In the genomic region with DNA sequence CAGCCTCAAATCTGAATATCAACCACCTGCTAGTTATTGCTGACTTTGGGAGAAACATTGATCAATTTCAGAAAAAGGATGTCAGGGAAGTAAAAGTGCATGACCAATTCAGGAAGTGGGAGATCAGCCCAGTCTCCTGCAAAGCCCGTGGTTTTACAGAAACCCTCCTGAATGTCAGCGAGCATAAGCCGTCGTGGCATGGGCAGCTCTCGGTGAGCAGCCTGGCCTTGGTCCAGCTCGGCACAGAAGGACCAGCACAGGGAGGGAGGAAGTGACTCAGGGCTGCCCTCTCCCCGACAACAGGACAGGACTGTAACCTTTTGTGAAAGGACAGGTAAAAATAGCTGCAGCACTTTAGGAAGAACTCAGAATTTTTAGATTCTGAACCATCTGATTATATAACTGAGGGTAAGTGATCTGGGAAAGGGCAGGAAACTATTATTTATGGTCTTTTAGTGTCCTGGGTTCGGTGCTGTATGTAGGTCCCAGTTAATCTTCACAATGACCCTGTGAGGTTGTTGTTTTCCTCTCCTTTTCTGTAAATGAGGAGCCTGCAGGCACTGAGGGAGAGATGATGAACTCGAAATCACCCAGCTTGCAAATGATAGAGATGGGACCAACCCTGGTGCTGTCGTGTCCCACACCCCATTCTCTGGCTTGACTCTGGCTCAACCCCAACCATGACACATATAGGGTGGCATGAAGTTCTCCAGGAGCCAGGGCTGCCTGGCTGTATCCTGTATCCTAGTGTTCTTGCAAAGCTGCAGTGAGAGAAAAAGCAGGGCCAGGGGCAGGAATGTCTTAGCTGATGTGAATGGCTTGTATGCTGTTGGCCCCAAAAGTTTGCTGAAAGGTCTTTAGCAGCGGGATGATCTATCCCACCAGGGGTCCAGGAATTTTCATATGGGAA, we compare ENCODE assay signal across 11 cellular contexts. TPM values are rescaled to one million over a fixed set of nuclear protein-coding genes. Genes with fewer than 3 reads are reported as not detected.
DNase-seq lines count a peak whose midpoint lies in the region; ATAC-seq and TF ChIP-seq lines count a peak whose summit lies in the region.
"Had no signal": no experiment of that assay in that cellular context is flagged by ENCODE, and none has a peak within 500 bp of the region (broad histone marks: within the 10 kb centered on the region; RNA-seq: fewer than 3 reads in every experiment).

No MANE protein-coding gene starts in this region.

- no peaks in the 10 kb centered on the region for H3K36me3 Mint-ChIP-seq in activated CD4-positive, alpha-beta T cell treated with anti-CD3 and anti-CD28 coated beads, Interleukin-2, amount 10 ng/mL, durations not matched to agents 24 days and 14 days (ENCODE audit: low read depth)
- H3K36me3 Mint-ChIP-seq: neural progenitor cell had no signal

- 44 to 45% methylated on average over 11 of the region's 11 CpGs for WGBS in testis, 2 donors

- no peak overlapping the region for H3K27ac Mint-ChIP-seq in activated CD4-positive, alpha-beta T cell treated with anti-CD3 and anti-CD28 coated beads, Interleukin-2, amount 10 ng/mL, durations not matched to agents 24 days and 14 days
- H3K27ac Mint-ChIP-seq: neural progenitor cell had no signal

- intact Hi-C loops in Right ventricle myocardium superior (cut with DNase I) (no loop called here), testis (cut with DNase I; ENCODE audit: low total_unique reads) (no loop called here)
- intact Hi-C loops in activated CD4-positive, alpha-beta T cell treated with anti-CD3 and anti-CD28 coated beads, Interleukin-2, amount 10 ng/mL, durations not matched to agents 24 days and 14 days (cut with micrococcal nuclease) = no loop called here

- no peak overlapping the region for H3K4me3 Mint-ChIP-seq in activated CD4-positive, alpha-beta T cell treated with anti-CD3 and anti-CD28 coated beads, Interleukin-2, amount 10 ng/mL, durations not matched to agents 24 days and 14 days
- H3K4me3 Mint-ChIP-seq: neural progenitor cell had no signal

- H3K4me1 ChIP-seq in SJCRH30 (peaks cover 13% of the 10 kb centered on the region), testis (no peaks in the 10 kb centered on the region)

- peaks cover 4% of the 10 kb centered on the region for H3K9me3 Mint-ChIP-seq in activated CD4-positive, alpha-beta T cell treated with anti-CD3 and anti-CD28 coated beads, Interleukin-2, amount 10 ng/mL, durations not matched to agents 24 days and 14 days
- H3K9me3 Mint-ChIP-seq: neural progenitor cell had no signal

- H3K4me1 Mint-ChIP-seq in activated CD4-positive, alpha-beta T cell treated with anti-CD3 and anti-CD28 coated beads, Interleukin-2, amount 10 ng/mL, durations not matched to agents 24 days and 14 days = peaks cover 6% of the 10 kb centered on the region

- peak; percentile 93 for ATAC-seq in Right ventricle myocardium superior (ENCODE audit: poor library complexity)
- ATAC-seq in GM18867 (IDR thresholded peaks at IDR 0.05; ENCODE audit: unreplicated experiment) = no peak

- no peaks in the 10 kb centered on the region for H3K9me3 ChIP-seq in SJCRH30 (replicated peaks)
- no peaks in the 10 kb centered on the region for H3K9me3 ChIP-seq in testis

- H3K27me3 Mint-ChIP-seq in activated CD4-positive, alpha-beta T cell treated with anti-CD3 and anti-CD28 coated beads, Interleukin-2, amount 10 ng/mL, durations not matched to agents 24 days and 14 days = peaks cover 16% of the 10 kb centered on the region

- H3K27me3 ChIP-seq in SJCRH30 = no peaks in the 10 kb centered on the region
- H3K27me3 ChIP-seq in testis = no peaks in the 10 kb centered on the region
- H3K27me3 ChIP-seq: neural progenitor cell had no signal

- no peak for TF ChIP-seq CTCF in testis (IDR thresholded peaks at IDR 0.05)

- H3K27ac ChIP-seq in SJCRH30 = peak overlapping the region; percentile 48
- no peak overlapping the region for H3K27ac ChIP-seq in testis
- H3K27ac ChIP-seq: 22Rv1, neural progenitor cell had no signal

- TF ChIP-seq POLR2A in testis (IDR thresholded peaks at IDR 0.05) = no peak

- H3K4me3 ChIP-seq in SJCRH30 (peak overlapping the region; percentile 17), testis (no peak overlapping the region)
- H3K4me3 ChIP-seq: neural progenitor cell had no signal

- DNase-seq in DMS 273 (lab: John Stamatoyannopoulos, UW; ENCODE audit: unreplicated experiment) = peak; percentile 48
- no peak for DNase-seq in DMS 273 treated with DMSO at 0.1 percent for 48 hours (lab: John Stamatoyannopoulos, UW)
- peak; percentile 68 to 75 for DNase-seq in SJCRH30
- peak; percentile 80 for DNase-seq in Right ventricle myocardium superior
- peak; percentile 21 for DNase-seq in testis
- no peak for DNase-seq in NCI-H510A treated with DMSO at 0.1 percent for 48 hours (lab: John Stamatoyannopoulos, UW)
- DNase-seq in activated CD4-positive, alpha-beta T cell treated with anti-CD3 and anti-CD28 coated beads, Interleukin-2, amount 10 ng/mL, durations not matched to agents 24 days and 14 days = no peak
- DNase-seq: foreskin melanocyte had no signal

- H3K36me3 ChIP-seq in SJCRH30 (no peaks in the 10 kb centered on the region), testis (ENCODE audit: low read depth, missing control alignments) (no peaks in the 10 kb centered on the region)
- H3K36me3 ChIP-seq: neural progenitor cell had no signal

RNA-seq across cellular contexts. Expression of gene NRN1, which starts 37.7 kb away (rescaled TPM):
- total RNA-seq in SJCRH30 (2014; rRNA removed; shearing (Covaris generic)) = 110 and 114 TPM in 2 replicates
- 12.6 TPM for total RNA-seq in Right ventricle myocardium superior
- total RNA-seq in testis = 1 to 10 TPM in 1 of 2 donors, under 1 TPM in 1; 0.31 to 1.3 TPM
- polyA plus RNA-seq in testis (ENCODE audit: insufficient read depth, low read depth, low replicate concordance) = 5.7 TPM
- total RNA-seq in activated CD4-positive, alpha-beta T cell treated with anti-CD3 and anti-CD28 coated beads, Interleukin-2, amount 10 ng/mL, durations not matched to agents 24 days and 14 days = 4.0 and 4.8 TPM in 2 replicates

Comparison
In these comparisons a context has a peak if more than half of its experiments do, and no peak if none do; other contexts are left out.
1. DNase-seq: peak in DMS 273 (single experiment), SJCRH30 (2 of 2), Right ventricle myocardium superior (single experiment) and testis (single experiment); none in DMS 273 treated with DMSO at 0.1 percent for 48 hours (single experiment), NCI-H510A treated with DMSO at 0.1 percent for 48 hours (single experiment) and activated CD4-positive, alpha-beta T cell treated with anti-CD3 and anti-CD28 coated beads, Interleukin-2, amount 10 ng/mL, durations not matched to agents 24 days and 14 days (single experiment).